ENCODE assay signal across 8 cellular contexts in genomic region chr16:27179500-27180072, GRCh38. TPM values are rescaled to one million over a fixed set of nuclear protein-coding genes. Genes with fewer than 3 reads are reported as not detected.
DNase-seq lines count a peak whose midpoint lies in the region; ATAC-seq, FAIRE-seq and TF ChIP-seq lines count a peak whose summit lies in the region.

No MANE protein-coding gene starts in this region.

- CTCF ChIA-PET in A673 (lab: Charles Lee), result interaction anchor here (0.5 to 2.0 kb wide), 10 partner anchors 10 to 1069 kb away, joined by 3 to 45 read pairs (median 6); partner anchors contain the start of gene KDM8

- H3K4me1 ChIP-seq in A673 (ENCODE audit: insufficient read depth, low read length, poor library complexity, severe bottlenecking), result no peaks in the 10 kb centered on the region
- H3K4me1 ChIP-seq in RWPE2 (ENCODE audit: insufficient read depth, poor library complexity, severe bottlenecking), result peaks cover 13% of the 10 kb centered on the region
- H3K4me1 ChIP-seq in pancreas, result no peaks in the 10 kb centered on the region
- peaks cover 0 to 8% (median 0%) of the 10 kb centered on the region in 4 donors for H3K4me1 ChIP-seq in transverse colon

- peak; percentile 96 for TF ChIP-seq CTCF in A673 (conservative IDR thresholded peaks at IDR 0.05; ENCODE audit: low read depth, low read length)
- TF ChIP-seq CTCF in RWPE2 (IDR thresholded peaks at IDR 0.05; ENCODE audit: poor library complexity, severe bottlenecking), result peak; percentile 33
- peak; percentile 83 to 93 (median 85) for TF ChIP-seq CTCF in pancreas (IDR thresholded peaks at IDR 0.05)
- TF ChIP-seq CTCF in transverse colon (IDR thresholded peaks at IDR 0.05), result peak; percentile 95 to 98 (median 96)

- intact Hi-C loops in A673 (cut with micrococcal nuclease; ENCODE audit: unreplicated experiment) (loop anchor here (1.0 to 2.0 kb wide), 2 partner anchors 189 to 278 kb away; no protein-coding TSS in a partner anchor), pancreas (cut with DNase I) (loop anchor here (5.0 to 10.0 kb wide), 3 partner anchors 55 to 193 kb away; no protein-coding TSS in a partner anchor), transverse colon (cut with DNase I; ENCODE audit: low total_unique reads) (loop anchor here (5.0 kb wide), 1 partner anchor 278 kb away; no protein-coding TSS in a partner anchor)

- FAIRE-seq in pancreas (lab: Jason Lieb, UNC), result no peak

- ATAC-seq in GM18861 (IDR thresholded peaks at IDR 0.05; ENCODE audit: unreplicated experiment) (peak; percentile 60), HG03457 (IDR thresholded peaks at IDR 0.05; ENCODE audit: unreplicated experiment) (peak; percentile 67), RWPE2 (ENCODE audit: low read depth) (no peak), pancreas (peak; percentile 97 to 100 (median 99))

- no TSS peak for BruUV-seq in A673 (replicated peaks; lab: Mats Ljungman, UMichigan)

- no peaks in the 10 kb centered on the region for H3K27me3 ChIP-seq in A673 (replicated peaks; ENCODE audit: insufficient read depth, low read depth, low read length, poor library complexity)
- no peaks in the 10 kb centered on the region for H3K27me3 ChIP-seq in RWPE2 (ENCODE audit: insufficient read depth, poor library complexity, severe bottlenecking)
- no peaks in the 10 kb centered on the region for H3K27me3 ChIP-seq in pancreas
- no peaks in the 10 kb centered on the region for H3K27me3 ChIP-seq in transverse colon

- 10% methylated on average over 13 of the region's 13 CpGs for WGBS in pancreas, 2 donors
- WGBS in transverse colon (ENCODE audit: low coverage in 1 of 2), 2 donors, result 18 to 92% methylated on average over 2 to 13 of the region's 13 CpGs

- H3K9me3 ChIP-seq in A673 (ENCODE audit: low read depth, low read length, poor library complexity, severe bottlenecking) (no peaks in the 10 kb centered on the region), RWPE2 (ENCODE audit: severe bottlenecking) (no peaks in the 10 kb centered on the region), pancreas (no peaks in the 10 kb centered on the region), transverse colon (no peaks in the 10 kb centered on the region)

- no peak for TF ChIP-seq EP300 in transverse colon (IDR thresholded peaks at IDR 0.05; ENCODE audit: low read depth)

- TF ChIP-seq POLR2A in transverse colon (IDR thresholded peaks at IDR 0.05), result no peak

- POLR2A ChIA-PET in A673 (lab: Charles Lee; ENCODE audit: low non-redundant PET), result interaction anchor here (1.0 kb wide), 1 partner anchor 708 kb away, joined by 3 read pairs; no protein-coding TSS in a partner anchor

- H3K4me3 ChIP-seq in A673 (ENCODE audit: low read depth, low read length, poor library complexity, severe bottlenecking) (no peak overlapping the region), RWPE2 (ENCODE audit: severe bottlenecking) (no peak overlapping the region), pancreas (no peak overlapping the region), transverse colon (no peak overlapping the region)

- H3K27ac ChIP-seq in A673 (ENCODE audit: low read depth, low read length, poor library complexity, severe bottlenecking) (no peak overlapping the region), RWPE2 (ENCODE audit: poor library complexity, severe bottlenecking) (no peak overlapping the region), pancreas (no peak overlapping the region), transverse colon (no peak overlapping the region)

- H3K36me3 ChIP-seq in A673 (ENCODE audit: insufficient read depth, low read length, poor library complexity, severe bottlenecking), result no peaks in the 10 kb centered on the region
- no peaks in the 10 kb centered on the region for H3K36me3 ChIP-seq in RWPE2 (ENCODE audit: low read depth)
- no peaks in the 10 kb centered on the region for H3K36me3 ChIP-seq in pancreas
- no peaks in the 10 kb centered on the region for H3K36me3 ChIP-seq in transverse colon

- in situ Hi-C loops in transverse colon (cut with MboI; ENCODE audit: low pct_ligation_motif_present in 1 of 4, low pct_unique_long_range_greater_than_20kb in 1 of 4, low sequenced_read_pairs in 3 of 4), result loop anchor here (5.0 to 10.0 kb wide), 3 partner anchors 193 to 275 kb away; no protein-coding TSS in a partner anchor

- DNase-seq in A673 (ENCODE audit: low spot score) (peak; percentile 83), RWPE2 (ENCODE audit: low spot score) (no peak), foreskin melanocyte (peak; percentile 36), pancreas (peak; percentile 80 to 96 (median 90)), transverse colon (peak; percentile 92)
- peak; percentile 69 for DNase-seq in activated T-helper 9 cell treated with anti-CD3 and anti-CD28 coated beads, Interleukin-2, amount 50 U/mL, for 16 hours (ENCODE audit: low read depth)

RNA-seq across cellular contexts. Expression of gene KDM8, which starts 23.7 kb away (rescaled TPM):
- total RNA-seq in A673 (2021), result 8.8 and 11.1 TPM in 2 replicates
- 1 to 10 TPM; 4.7 to 7.4 (median 6.3) TPM for total RNA-seq in pancreas
- polyA plus RNA-seq in pancreas, result 10 to 100 TPM; 12.4 to 17.7 TPM
- 10 to 100 TPM in 2 of 4 donors, 1 to 10 TPM in 2; 4.4 to 14.2 (median 9.2) TPM for total RNA-seq in transverse colon

Comparison
In these comparisons a context has a peak if more than half of its experiments do, and no peak if none do; other contexts are left out.
1. CTCF ChIP-seq: peak in every context shown above with its lines; median percentile 96 in A673; 96 in transverse colon; 85 in pancreas; 33 in RWPE2.